Comparison of ENCODE assay signal across 27 cellular contexts in the genomic region with DNA sequence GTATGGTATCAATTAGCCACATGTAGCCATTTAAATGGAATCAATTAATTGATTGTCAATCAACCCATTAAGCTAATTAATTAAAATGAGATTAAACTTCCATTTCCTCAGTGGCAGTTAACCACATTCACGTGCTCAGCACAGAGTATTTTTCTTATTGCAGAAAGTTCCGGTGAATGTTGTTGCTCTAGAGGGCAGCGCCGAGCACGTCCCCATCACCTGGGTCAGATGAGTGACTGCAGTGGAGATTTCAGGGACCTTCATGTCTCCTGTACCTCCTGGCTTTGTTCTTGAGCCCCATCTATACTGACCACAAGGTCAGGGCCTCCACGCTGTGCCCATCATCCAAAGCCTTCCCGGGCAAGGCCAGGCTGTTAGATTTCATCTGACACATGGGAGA.
"Had no signal": no experiment of that assay in that cellular context is flagged by ENCODE, and none has a peak within 500 bp of the region (broad histone marks: within the 10 kb centered on the region; RNA-seq: fewer than 3 reads in every experiment).

No MANE protein-coding gene starts in this region.

- H3K27me3 ChIP-seq: testis, upper lobe of left lung had no signal

- H3K36me3 ChIP-seq: left ventricle myocardium inferior, spleen, upper lobe of left lung had no signal

- H3K27me3 Mint-ChIP-seq: activated B cell treated with CpG ODN at 0.5 μM for 24 hours; activated CD8-positive, alpha-beta T cell treated with anti-CD3 and anti-CD28 coated beads for 36 hours; activated T-cell treated with anti-CD3 and anti-CD28 coated beads, Interleukin-2, amount 50 U/mL, for 24 hours had no signal

- ATAC-seq: activated CD8-positive, alpha-beta T cell treated with anti-CD3 and anti-CD28 coated beads for 36 hours; activated naive CD8-positive, alpha-beta T cell treated with anti-CD3 and anti-CD28 coated beads, Interleukin-2, amount 50 U/mL, for 24 hours; stimulated activated memory B cell treated with anti-CD40 and anti-IgM and Interleukin-4, amounts not matched to agents 10 μg/mL and 1 μg/mL and 100 μg/mL, for 72 hours had no signal

- H3K9me3 ChIP-seq: testis had no signal

- H3K4me1 Mint-ChIP-seq: activated B cell treated with CpG ODN at 0.5 μM for 24 hours; activated naive CD4-positive, alpha-beta T cell treated with anti-CD3 and anti-CD28 coated beads, Interleukin-2, amount 10 ng/mL, durations not matched to agents 7 days and 5 days; activated naive CD8-positive, alpha-beta T cell treated with anti-CD3 and anti-CD28 coated beads, Interleukin-2, amount 50 U/mL, for 24 hours; stimulated activated memory B cell treated with anti-CD40 and anti-IgM and Interleukin-4, amounts not matched to agents 10 μg/mL and 1 μg/mL and 100 μg/mL, for 72 hours had no signal

- H3K36me3 Mint-ChIP-seq: activated naive CD4-positive, alpha-beta T cell treated with anti-CD3 and anti-CD28 coated beads, Interleukin-2, amount 10 ng/mL, durations not matched to agents 7 days and 5 days; stimulated activated memory B cell treated with anti-CD40 and anti-IgM and Interleukin-4, amounts not matched to agents 10 μg/mL and 1 μg/mL and 100 μg/mL, for 72 hours had no signal

- H3K4me3 ChIP-seq: dorsolateral prefrontal cortex, left ventricle myocardium inferior, spleen, testis, upper lobe of left lung had no signal

- H3K27ac Mint-ChIP-seq: activated B cell treated with CpG ODN at 0.5 μM for 24 hours; activated CD8-positive, alpha-beta T cell treated with anti-CD3 and anti-CD28 coated beads for 36 hours; activated naive CD4-positive, alpha-beta T cell treated with anti-CD3 and anti-CD28 coated beads, Interleukin-2, amount 10 ng/mL, durations not matched to agents 7 days and 5 days; activated naive CD8-positive, alpha-beta T cell treated with anti-CD3 and anti-CD28 coated beads, Interleukin-2, amount 50 U/mL, for 24 hours; activated T-cell treated with anti-CD3 and anti-CD28 coated beads, Interleukin-2, amount 50 U/mL, for 24 hours; activated T-helper 2 cell treated with anti-CD3 and anti-CD28 coated beads, Interferon-gamma antibody, Interleukin-2, Interleukin-4, amounts not matched to agents 10 μg/mL and 5 μg/mL and 100 μg/mL, durations not matched to agents 14 hours and 24 hours and 36 hours; nephron progenitor cell; stimulated activated memory B cell treated with anti-CD40 and anti-IgM and Interleukin-4, amounts not matched to agents 10 μg/mL and 1 μg/mL and 100 μg/mL, for 72 hours had no signal

- H3K9me3 Mint-ChIP-seq: activated T-cell treated with anti-CD3 and anti-CD28 coated beads, Interleukin-2, amount 50 U/mL, for 24 hours; activated T-helper 2 cell treated with anti-CD3 and anti-CD28 coated beads, Interferon-gamma antibody, Interleukin-2, Interleukin-4, amounts not matched to agents 10 μg/mL and 5 μg/mL and 100 μg/mL, durations not matched to agents 14 hours and 24 hours and 36 hours had no signal

- H3K4me3 Mint-ChIP-seq: activated B cell treated with CpG ODN at 0.5 μM for 24 hours; activated CD8-positive, alpha-beta T cell treated with anti-CD3 and anti-CD28 coated beads for 36 hours; activated naive CD4-positive, alpha-beta T cell treated with anti-CD3 and anti-CD28 coated beads, Interleukin-2, amount 10 ng/mL, durations not matched to agents 7 days and 5 days; activated naive CD8-positive, alpha-beta T cell treated with anti-CD3 and anti-CD28 coated beads, Interleukin-2, amount 50 U/mL, for 24 hours; activated T-cell treated with anti-CD3 and anti-CD28 coated beads, Interleukin-2, amount 50 U/mL, for 24 hours; brain; nephron progenitor cell; stimulated activated memory B cell treated with anti-CD40 and anti-IgM and Interleukin-4, amounts not matched to agents 10 μg/mL and 1 μg/mL and 100 μg/mL, for 72 hours had no signal

- H3K4me1 ChIP-seq: spleen, testis, upper lobe of left lung had no signal

- DNase-seq: activated B cell treated with CpG ODN at 0.5 μM for 24 hours; activated CD4-positive, alpha-beta T cell treated with anti-CD3 and anti-CD28 coated beads for 4 hours; activated CD8-positive, alpha-beta T cell treated with anti-CD3 and anti-CD28 coated beads for 36 hours; activated naive CD4-positive, alpha-beta T cell treated with anti-CD3 and anti-CD28 coated beads, Interleukin-2, amount 10 ng/mL, durations not matched to agents 7 days and 5 days; activated naive CD8-positive, alpha-beta T cell treated with anti-CD3 and anti-CD28 coated beads, Interleukin-2, amount 50 U/mL, for 24 hours; activated T-cell treated with anti-CD3 and anti-CD28 coated beads, Interleukin-2, amount 50 U/mL, for 24 hours; anterior cingulate cortex; central memory CD4-positive, alpha-beta T cell; dorsolateral prefrontal cortex; erythroblast; foreskin melanocyte; glutamatergic neuron; hypothalamus; kidney; left ventricle myocardium inferior; mammary epithelial cell; midbrain; nephron progenitor cell; occipital lobe; retina; spleen; stimulated activated CD4-positive, alpha-beta T cell treated with anti-CD3 and anti-CD28 coated beads, Interleukin-4, amount 100 ng/mL, for 4 hours; testis had no signal

- H3K27ac ChIP-seq: dorsolateral prefrontal cortex, left ventricle myocardium inferior, spleen, testis, upper lobe of left lung had no signal
